ENCODE assay signal across 8 cellular contexts in the genomic region with DNA sequence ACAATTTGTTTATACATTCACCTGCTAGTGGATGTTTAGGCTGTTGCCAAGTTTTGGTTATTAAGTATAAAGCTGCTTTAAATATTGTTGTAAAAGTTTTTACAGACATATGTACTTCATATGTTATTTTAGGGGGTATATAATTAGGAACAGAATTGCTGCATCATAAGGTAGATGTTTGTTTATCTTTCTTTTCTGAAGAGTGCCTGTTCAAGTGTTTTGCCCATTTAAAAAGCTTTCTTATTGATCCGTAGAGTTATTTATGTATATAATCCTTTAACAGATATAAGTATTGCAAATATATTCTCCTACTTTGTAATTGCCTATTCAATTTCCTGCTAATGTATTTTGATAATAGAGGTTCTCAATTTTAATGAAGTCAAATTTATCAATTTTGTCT.
"Had no signal": no experiment of that assay in that cellular context is flagged by ENCODE, and none has a peak within 500 bp of the region (broad histone marks: within the 10 kb centered on the region; RNA-seq: fewer than 3 reads in every experiment).

No MANE protein-coding gene starts in this region.

- H3K4me3 Mint-ChIP-seq: GM23338, H9, HFFc6, IgD-negative memory B cell had no signal

- H3K9me3 Mint-ChIP-seq: HFFc6 had no signal

- DNase-seq: H9, HCEC 1CT, HFFc6, KBM-7 had no signal

- H3K27ac Mint-ChIP-seq: GM23338, H9, HFFc6, IgD-negative memory B cell had no signal

- ATAC-seq: GM23338, HepG2 had no signal

- H3K4me1 Mint-ChIP-seq: IgD-negative memory B cell had no signal

- FAIRE-seq: H1, HepG2 had no signal
